ENCODE assay signal across 20 cellular contexts in genomic region chr11:130114281-130114680, GRCh38. TPM values are rescaled to one million over a fixed set of nuclear protein-coding genes. Genes with fewer than 3 reads are reported as not detected.
DNase-seq lines count a peak whose midpoint lies in the region; ATAC-seq, FAIRE-seq and TF ChIP-seq lines count a peak whose summit lies in the region.
"Had no signal": no experiment of that assay in that cellular context is flagged by ENCODE, and none has a peak within 500 bp of the region (broad histone marks: within the 10 kb centered on the region; RNA-seq: fewer than 3 reads in every experiment).

No MANE protein-coding gene starts in this region.

- TF ChIP-seq POLR2A in breast epithelium (IDR thresholded peaks at IDR 0.05) (no peak), HepG2 (IDR thresholded peaks at IDR 0.05; ENCODE audit: insufficient read depth in 1 of 2, low read depth in 2 of 2, low read length in 2 of 2) (no peak)

- peaks cover 36% of the 10 kb centered on the region for H3F3A ChIP-seq in PC-9 (ENCODE audit: insufficient read depth, low read depth)

- no peaks in the 10 kb centered on the region for H3K36me3 ChIP-seq in breast epithelium
- peaks cover 33% of the 10 kb centered on the region for H3K36me3 ChIP-seq in PC-9 (ENCODE audit: low read depth)
- peaks cover 21 to 75% of the 10 kb centered on the region in 2 experiments for H3K36me3 ChIP-seq in HepG2 (replicated peaks in 1 of 2; ENCODE audit: control insufficient read depth in 1 of 2, insufficient read depth in 2 of 2, low read length in 2 of 2)

- POLR2A ChIA-PET in MCF 10A (lab: Yijun Ruan, JAX) (interaction anchor here (0.6 to 2.2 kb wide), 6 partner anchors 8 to 111 kb away, joined by 3 to 11 read pairs (median 4); partner anchors contain the start of genes APLP2 and PRDM10), PC-9 (lab: Charles Lee; ENCODE audit: unreplicated experiment) (no interaction called here), HepG2 (lab: Yijun Ruan, JAX) (interaction anchor here (1.7 to 2.2 kb wide), 2 partner anchors 10 to 111 kb away, joined by 7 to 12 read pairs; partner anchors contain the start of gene PRDM10)

- no peak overlapping the region for H3K9ac ChIP-seq in HepG2 (ENCODE audit: insufficient read depth, low read depth, low read length)
- H3K9ac ChIP-seq: BLaER1 treated with 17β-estradiol and CSF1 and Interleukin-3, amounts not matched to agents 10 nM and 100 nM had no signal

- TF ChIP-seq EP300 in HepG2 (IDR thresholded peaks at IDR 0.05; ENCODE audit: low read depth in 2 of 2, low read length in 2 of 2), result no peak
- no peak for TF ChIP-seq EP300 in HepG2 (CRISPR knock-in tag; IDR thresholded peaks at IDR 0.05; ENCODE audit: borderline replicate concordance)

- TF ChIP-seq CTCF in MCF 10A (IDR thresholded peaks at IDR 0.05; ENCODE audit: unreplicated experiment) (no peak), breast epithelium (IDR thresholded peaks at IDR 0.05) (no peak), PC-9 (conservative IDR thresholded peaks at IDR 0.05) (no peak), HepG2 (CRISPR knock-in tag; IDR thresholded peaks at IDR 0.05) (no peak)

- no TSS peak for BruUV-seq in MCF 10A (replicated peaks; lab: Mats Ljungman, UMichigan)
- BruUV-seq in PC-9 (replicated peaks; lab: Mats Ljungman, UMichigan), result no TSS peak
- no TSS peak for BruUV-seq in HepG2 (replicated peaks; lab: Mats Ljungman, UMichigan)

- no peak for TF ChIP-seq RAD21 in HepG2 (CRISPR knock-in tag; IDR thresholded peaks at IDR 0.05)

- in situ Hi-C loops in HepG2 (cut with HindIII; ENCODE audit: extremely low pct_ligation_motif_present, low pct_unique_long_range_greater_than_20kb), result no loop called here

- H3K4me1 ChIP-seq in breast epithelium, result no peaks in the 10 kb centered on the region
- H3K4me1 ChIP-seq in PC-9 (replicated peaks; ENCODE audit: insufficient read depth), result peaks cover 18% of the 10 kb centered on the region; the same call in 1 of the 2 replicates
- peaks cover 39% of the 10 kb centered on the region for H3K4me1 ChIP-seq in HepG2 (ENCODE audit: insufficient read depth, low read length)

- CTCF ChIA-PET in MCF 10A (lab: Yijun Ruan, JAX), result interaction anchor here (0.6 to 2.3 kb wide), 6 partner anchors 10 to 184 kb away, joined by 3 to 8 read pairs (median 4); no protein-coding TSS in a partner anchor
- CTCF ChIA-PET in PC-9 (lab: Charles Lee), result no interaction called here
- CTCF ChIA-PET in HepG2 (lab: Yijun Ruan, JAX; ENCODE audit: low intra/inter-chr PET ratio, low total read pairs), result no interaction called here

- H3K9me2 ChIP-seq in PC-9 (ENCODE audit: insufficient read depth), result no peaks in the 10 kb centered on the region

- H4K20me1 ChIP-seq in PC-9 (ENCODE audit: insufficient read depth) (no peaks in the 10 kb centered on the region), HepG2 (ENCODE audit: insufficient read depth, low read length) (peaks cover 8% of the 10 kb centered on the region)

- peaks cover 5% of the 10 kb centered on the region for H3K4me1 Mint-ChIP-seq in MCF 10A (ENCODE audit: insufficient read depth, unreplicated experiment)

- H3K4me3 Mint-ChIP-seq in MCF 10A (ENCODE audit: unreplicated experiment), result no peak overlapping the region

- no peak overlapping the region for H2AFZ ChIP-seq in PC-9
- no peak overlapping the region for H2AFZ ChIP-seq in HepG2 (ENCODE audit: low read length)

- no peaks in the 10 kb centered on the region for H3K27me3 Mint-ChIP-seq in MCF 10A (ENCODE audit: insufficient read depth, unreplicated experiment)

- no peaks in the 10 kb centered on the region for H3K9me3 ChIP-seq in breast epithelium
- H3K9me3 ChIP-seq in PC-9 (ENCODE audit: insufficient read depth, low read depth), result no peaks in the 10 kb centered on the region
- H3K9me3 ChIP-seq in HepG2 (ENCODE audit: low read length), result no peaks in the 10 kb centered on the region
- H3K9me3 ChIP-seq: BLaER1 treated with 17β-estradiol and CSF1 and Interleukin-3, amounts not matched to agents 10 nM and 100 nM; Peyer's patch had no signal

- ATAC-seq in HepG2, result peak; percentile 38; the same call in 1 of the 3 replicates
- no peak for ATAC-seq in GM19324 (IDR thresholded peaks at IDR 0.05; ENCODE audit: low FRiP score, unreplicated experiment)
- ATAC-seq: Right ventricle myocardium inferior had no signal

- H3K27me3 ChIP-seq in breast epithelium (no peaks in the 10 kb centered on the region), PC-9 (ENCODE audit: insufficient read depth, low read depth) (no peaks in the 10 kb centered on the region), HepG2 (ENCODE audit: control insufficient read depth in 1 of 2, insufficient read depth in 2 of 2, low read length in 2 of 2) (no peaks in the 10 kb centered on the region)
- H3K27me3 ChIP-seq: BLaER1 treated with 17β-estradiol and CSF1 and Interleukin-3, amounts not matched to agents 10 nM and 100 nM; Peyer's patch had no signal

- peaks cover 62% of the 10 kb centered on the region for H3K36me3 Mint-ChIP-seq in MCF 10A (ENCODE audit: insufficient read depth, unreplicated experiment)

- H3K9me3 Mint-ChIP-seq in MCF 10A (ENCODE audit: unreplicated experiment), result no peaks in the 10 kb centered on the region

- H3K4me2 ChIP-seq in PC-9, result no peak overlapping the region
- H3K4me2 ChIP-seq in HepG2 (ENCODE audit: low read depth, low read length), result no peak overlapping the region

- no peak for FAIRE-seq in HepG2 (lab: Jason Lieb, UNC)
- FAIRE-seq: A204.1 had no signal

- intact Hi-C loops in MCF 10A (cut with micrococcal nuclease) (no loop called here), breast epithelium (cut with DNase I; ENCODE audit: low total_unique reads) (no loop called here), PC-9 (cut with micrococcal nuclease; ENCODE audit: unreplicated experiment) (no loop called here), HepG2 (cut with micrococcal nuclease; ENCODE audit: unreplicated experiment) (no loop called here)

- H3K4me3 ChIP-seq in breast epithelium (no peak overlapping the region), PC-9 (no peak overlapping the region), HepG2 (replicated peaks in 1 of 3; ENCODE audit: insufficient read depth in 1 of 3, low read depth in 2 of 3, low read length in 3 of 3) (no peak overlapping the region)
- H3K4me3 ChIP-seq: BLaER1 treated with 17β-estradiol and CSF1 and Interleukin-3, amounts not matched to agents 10 nM and 100 nM; Peyer's patch; SK-N-MC had no signal

- 87% methylated on average over 5 of the region's 5 CpGs for WGBS in HepG2 (ENCODE audit: low lambda C conversion rate)

- H3K27ac ChIP-seq in breast epithelium, result no peak overlapping the region
- peak overlapping the region; percentile 11 for H3K27ac ChIP-seq in PC-9
- peak overlapping the region; percentile 7 for H3K27ac ChIP-seq in HepG2 (ENCODE audit: extremely low read length, insufficient read depth, low read length)
- H3K27ac ChIP-seq: BLaER1 treated with 17β-estradiol and CSF1 and Interleukin-3, amounts not matched to agents 10 nM and 100 nM; Peyer's patch; SK-N-MC had no signal

- no peak for DNase-seq in MCF 10A (ENCODE audit: unreplicated experiment)
- no peak for DNase-seq in breast epithelium (ENCODE audit: low spot score in 2 of 2)
- DNase-seq in PC-9, result no peak
- DNase-seq in HepG2 (ENCODE audit: low spot score), result no peak
- no peak for DNase-seq in UCSD-AML1 (lab: John Stamatoyannopoulos, UW; ENCODE audit: unreplicated experiment)
- no peak for DNase-seq in foreskin melanocyte
- DNase-seq in NCI-H146 (lab: John Stamatoyannopoulos, UW), result no peak
- DNase-seq: IMR-90, Karpas-422, NCI-H1417, NCI-H2029, NCI-H2171 treated with DMSO at 0.1 percent for 48 hours, NCI-H748 treated with DMSO at 0.1 percent for 48 hours, Peyer's patch had no signal

- H3K79me2 ChIP-seq in PC-9 (ENCODE audit: low read depth) (peaks cover 63% of the 10 kb centered on the region), HepG2 (ENCODE audit: insufficient read depth, low read length) (peaks cover 64% of the 10 kb centered on the region)

- peak overlapping the region; percentile 6 for H3K27ac Mint-ChIP-seq in MCF 10A (ENCODE audit: low read depth, unreplicated experiment)

RNA-seq across cellular contexts. Expression of gene APLP2, which starts 44.6 kb away (rescaled TPM):
- total RNA-seq in MCF 10A (2022), result 317 and 368 TPM in 2 replicates
- 100 to 1,000 TPM; 305 to 560 (median 418) TPM for total RNA-seq in breast epithelium
- 306 and 350 TPM in 2 replicates for total RNA-seq in PC-9 (2021)
- 154 and 315 TPM in 2 replicates for total RNA-seq in HepG2 (2016; rRNA removed; fragmentation: Illumina TruSeq; extraction: Trizol)
- total RNA-seq in HepG2 (2016; cell fraction: cytosol; rRNA removed; fragmentation: Illumina TruSeq; extraction: Trizol; ENCODE audit: low read depth), result 34.6 and 35.6 TPM in 2 replicates
- total RNA-seq in HepG2 (2016; cell fraction: insoluble cytoplasmic fraction; rRNA removed; fragmentation: Illumina TruSeq; extraction: Trizol), result 137 and 320 TPM in 2 replicates
- 41.4 and 45.9 TPM in 2 replicates for total RNA-seq in HepG2 (2016; cell fraction: membrane; rRNA removed; fragmentation: Illumina TruSeq; extraction: Trizol)
- 264 and 296 TPM in 2 replicates for total RNA-seq in HepG2 (2016; cell fraction: nucleus; rRNA removed; fragmentation: Illumina TruSeq; extraction: Trizol)
- polyA plus RNA-seq in HepG2 (2011; rRNA removed), result 591 and 594 TPM in 2 replicates
- polyA plus RNA-seq in HepG2 (2011; cell fraction: cytosol; rRNA removed), result 396 and 486 TPM in 2 replicates
- polyA plus RNA-seq in HepG2 (2011; cell fraction: nucleus; rRNA removed), result 223 and 286 TPM in 2 replicates
- polyA plus RNA-seq in HepG2 (2012), result 481 and 597 TPM in 2 replicates
- polyA plus RNA-seq in HepG2 (2016; cell fraction: cytosol; fragmentation: Illumina TruSeq; extraction: Trizol; ENCODE audit: low read depth), result 12.9 and 14.3 TPM in 2 replicates
- polyA plus RNA-seq in HepG2 (2016; cell fraction: insoluble cytoplasmic fraction; fragmentation: Illumina TruSeq; extraction: Trizol; ENCODE audit: low read depth), result 150 and 155 TPM in 2 replicates
- 25.1 and 29.6 TPM in 2 replicates for polyA plus RNA-seq in HepG2 (2016; cell fraction: membrane; fragmentation: Illumina TruSeq; extraction: Trizol; ENCODE audit: low read depth)
- 409 and 433 TPM in 2 replicates for polyA plus RNA-seq in HepG2 (2016; cell fraction: nucleus; fragmentation: Illumina TruSeq; extraction: Trizol; ENCODE audit: insufficient read depth, low read depth)
- 59.6 and 259 TPM in 2 replicates for polyA minus RNA-seq in HepG2 (2011; rRNA and poly(A)+ RNA removed; ENCODE audit: low replicate concordance)
- 166 and 220 TPM in 2 replicates for polyA minus RNA-seq in HepG2 (2011; cell fraction: cytosol; rRNA and poly(A)+ RNA removed)
- 124 and 168 TPM in 2 replicates for polyA minus RNA-seq in HepG2 (2011; cell fraction: nucleus; rRNA and poly(A)+ RNA removed)

RNA-seq across cellular contexts. Expression of gene ST14, which starts 45.3 kb away (rescaled TPM):
- 24.8 and 27.2 TPM in 2 replicates for total RNA-seq in MCF 10A (2022)
- 10 to 100 TPM in 2 of 3 donors, 1 to 10 TPM in 1; 9.9 to 89.0 (median 48.5) TPM for total RNA-seq in breast epithelium
- 139 and 141 TPM in 2 replicates for total RNA-seq in PC-9 (2021)
- total RNA-seq in HepG2 (2016; rRNA removed; fragmentation: Illumina TruSeq; extraction: Trizol), result 0.69 and 1.4 TPM in 2 replicates
- 0.26 and 0.30 TPM in 2 replicates for total RNA-seq in HepG2 (2016; cell fraction: cytosol; rRNA removed; fragmentation: Illumina TruSeq; extraction: Trizol; ENCODE audit: low read depth)
- total RNA-seq in HepG2 (2016; cell fraction: insoluble cytoplasmic fraction; rRNA removed; fragmentation: Illumina TruSeq; extraction: Trizol), result 0.55 and 1.3 TPM in 2 replicates
- 0.65 and 0.72 TPM in 2 replicates for total RNA-seq in HepG2 (2016; cell fraction: membrane; rRNA removed; fragmentation: Illumina TruSeq; extraction: Trizol)
- 0.94 and 0.99 TPM in 2 replicates for total RNA-seq in HepG2 (2016; cell fraction: nucleus; rRNA removed; fragmentation: Illumina TruSeq; extraction: Trizol)
- polyA plus RNA-seq in HepG2 (2011; rRNA removed), result 0.88 and 1.1 TPM in 2 replicates
- 0.90 and 1.3 TPM in 2 replicates for polyA plus RNA-seq in HepG2 (2011; cell fraction: cytosol; rRNA removed)
- 2.7 and 3.0 TPM in 2 replicates for polyA plus RNA-seq in HepG2 (2011; cell fraction: nucleus; rRNA removed)
- polyA plus RNA-seq in HepG2 (2012), result 0.76 and 1.3 TPM in 2 replicates
- polyA plus RNA-seq in HepG2 (2016; cell fraction: cytosol; fragmentation: Illumina TruSeq; extraction: Trizol; ENCODE audit: low read depth), result 0.14 and 0.15 TPM in 2 replicates
- polyA plus RNA-seq in HepG2 (2016; cell fraction: insoluble cytoplasmic fraction; fragmentation: Illumina TruSeq; extraction: Trizol; ENCODE audit: low read depth), result 0.84 and 1.1 TPM in 2 replicates
- 0.31 and 0.55 TPM in 2 replicates for polyA plus RNA-seq in HepG2 (2016; cell fraction: membrane; fragmentation: Illumina TruSeq; extraction: Trizol; ENCODE audit: low read depth)
- polyA plus RNA-seq in HepG2 (2016; cell fraction: nucleus; fragmentation: Illumina TruSeq; extraction: Trizol; ENCODE audit: insufficient read depth, low read depth), result 2.0 and 2.6 TPM in 2 replicates
- polyA minus RNA-seq in HepG2 (2011; rRNA and poly(A)+ RNA removed; ENCODE audit: low replicate concordance), result 2.0 and 3.1 TPM in 2 replicates
- 0.62 and 0.79 TPM in 2 replicates for polyA minus RNA-seq in HepG2 (2011; cell fraction: cytosol; rRNA and poly(A)+ RNA removed)
- 0.64 and 0.87 TPM in 2 replicates for polyA minus RNA-seq in HepG2 (2011; cell fraction: nucleus; rRNA and poly(A)+ RNA removed)
- total RNA-seq: IMR-90, NCI-H460 had no signal
- polyA plus RNA-seq: IMR-90 had no signal

Comparison
In these comparisons a context has a peak if more than half of its experiments do, and no peak if none do; other contexts are left out.
1. H3K27ac ChIP-seq: peak in PC-9 (single experiment) and HepG2 (single experiment); none in breast epithelium (0 of 2).
2. RNA of gene ST14, which starts 45.3 kb away (total RNA-seq): 139 to 141 TPM in PC-9, 9.9 to 89.0 TPM in breast epithelium and 24.8 to 27.2 TPM in MCF 10A; 0.26 to 1.4 TPM in HepG2; every median in the first group is over 4 times any median in the second.